ENCODE assay signal across 3 cellular contexts in the genomic region with DNA sequence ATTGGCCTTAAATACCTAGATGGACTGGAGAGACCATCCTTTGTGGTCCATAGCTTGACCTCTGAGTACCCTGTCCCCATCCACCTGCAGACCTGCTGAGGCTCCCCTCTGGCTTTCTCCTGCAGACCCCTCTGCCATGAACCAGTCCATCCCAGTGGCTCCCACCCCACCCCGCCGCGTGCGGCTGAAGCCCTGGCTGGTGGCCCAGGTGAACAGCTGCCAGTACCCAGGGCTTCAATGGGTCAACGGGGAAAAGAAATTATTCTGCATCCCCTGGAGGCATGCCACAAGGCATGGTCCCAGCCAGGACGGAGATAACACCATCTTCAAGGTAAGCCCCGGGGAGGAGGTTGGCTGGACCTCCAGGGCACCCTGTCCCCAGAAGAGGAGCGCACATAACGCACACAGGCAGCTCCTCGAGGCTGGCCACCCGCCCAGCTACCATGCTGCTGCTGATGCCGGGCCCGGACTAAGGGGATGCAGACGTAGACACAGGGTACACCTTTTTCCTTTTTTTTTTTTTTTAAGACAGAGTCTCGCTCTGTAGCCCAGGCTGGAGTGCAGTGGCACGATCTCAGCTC.
TF ChIP-seq lines count a peak whose summit lies in the region.

No MANE protein-coding gene starts in this region.

TF ChIP-seq in SK-N-SH, 30 proteins besides CTCF, POLR2A, EP300 and RAD21 (continues in another document):
- TF ChIP-seq, protein P1, sequence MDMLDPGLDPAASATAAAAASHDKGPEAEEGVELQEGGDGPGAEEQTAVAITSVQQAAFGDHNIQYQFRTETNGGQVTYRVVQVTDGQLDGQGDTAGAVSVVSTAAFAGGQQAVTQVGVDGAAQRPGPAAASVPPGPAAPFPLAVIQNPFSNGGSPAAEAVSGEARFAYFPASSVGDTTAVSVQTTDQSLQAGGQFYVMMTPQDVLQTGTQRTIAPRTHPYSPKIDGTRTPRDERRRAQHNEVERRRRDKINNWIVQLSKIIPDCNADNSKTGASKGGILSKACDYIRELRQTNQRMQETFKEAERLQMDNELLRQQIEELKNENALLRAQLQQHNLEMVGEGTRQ (IDR thresholded peaks at IDR 0.05; ENCODE audit: borderline replicate concordance, low read depth, low read length), result no peak
- no peak for TF ChIP-seq SIN3A (IDR thresholded peaks at IDR 0.05; ENCODE audit: borderline replicate concordance, low read depth, low read length)
- no peak for TF ChIP-seq YY1 (IDR thresholded peaks at IDR 0.05; ENCODE audit: low read depth)
- TF ChIP-seq FOSL2 (IDR thresholded peaks at IDR 0.05; ENCODE audit: borderline replicate concordance, low read depth), result no peak
- TF ChIP-seq MXI1 (IDR thresholded peaks at IDR 0.05; ENCODE audit: low read depth, low read length), result no peak
- no peak for TF ChIP-seq SMC3 (IDR thresholded peaks at IDR 0.05; ENCODE audit: low read depth, low read length)
- no peak for TF ChIP-seq FOXM1 (IDR thresholded peaks at IDR 0.05; ENCODE audit: low read depth)
- no peak for TF ChIP-seq CHD2 (IDR thresholded peaks at IDR 0.05; ENCODE audit: low read length, partially characterized antibody)
- no peak for TF ChIP-seq FOXJ3 (CRISPR knock-in tag; IDR thresholded peaks at IDR 0.05)
- TF ChIP-seq, protein P2, sequence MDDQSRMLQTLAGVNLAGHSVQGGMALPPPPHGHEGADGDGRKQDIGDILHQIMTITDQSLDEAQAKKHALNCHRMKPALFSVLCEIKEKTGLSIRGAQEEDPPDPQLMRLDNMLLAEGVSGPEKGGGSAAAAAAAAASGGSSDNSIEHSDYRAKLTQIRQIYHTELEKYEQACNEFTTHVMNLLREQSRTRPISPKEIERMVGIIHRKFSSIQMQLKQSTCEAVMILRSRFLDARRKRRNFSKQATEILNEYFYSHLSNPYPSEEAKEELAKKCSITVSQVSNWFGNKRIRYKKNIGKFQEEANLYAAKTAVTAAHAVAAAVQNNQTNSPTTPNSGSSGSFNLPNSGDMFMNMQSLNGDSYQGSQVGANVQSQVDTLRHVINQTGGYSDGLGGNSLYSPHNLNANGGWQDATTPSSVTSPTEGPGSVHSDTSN (IDR thresholded peaks at IDR 0.05), result no peak
- TF ChIP-seq RCOR1 (IDR thresholded peaks at IDR 0.05; ENCODE audit: low read length), result no peak
- TF ChIP-seq, protein P3, sequence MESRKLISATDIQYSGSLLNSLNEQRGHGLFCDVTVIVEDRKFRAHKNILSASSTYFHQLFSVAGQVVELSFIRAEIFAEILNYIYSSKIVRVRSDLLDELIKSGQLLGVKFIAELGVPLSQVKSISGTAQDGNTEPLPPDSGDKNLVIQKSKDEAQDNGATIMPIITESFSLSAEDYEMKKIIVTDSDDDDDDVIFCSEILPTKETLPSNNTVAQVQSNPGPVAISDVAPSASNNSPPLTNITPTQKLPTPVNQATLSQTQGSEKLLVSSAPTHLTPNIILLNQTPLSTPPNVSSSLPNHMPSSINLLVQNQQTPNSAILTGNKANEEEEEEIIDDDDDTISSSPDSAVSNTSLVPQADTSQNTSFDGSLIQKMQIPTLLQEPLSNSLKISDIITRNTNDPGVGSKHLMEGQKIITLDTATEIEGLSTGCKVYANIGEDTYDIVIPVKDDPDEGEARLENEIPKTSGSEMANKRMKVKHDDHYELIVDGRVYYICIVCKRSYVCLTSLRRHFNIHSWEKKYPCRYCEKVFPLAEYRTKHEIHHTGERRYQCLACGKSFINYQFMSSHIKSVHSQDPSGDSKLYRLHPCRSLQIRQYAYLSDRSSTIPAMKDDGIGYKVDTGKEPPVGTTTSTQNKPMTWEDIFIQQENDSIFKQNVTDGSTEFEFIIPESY (IDR thresholded peaks at IDR 0.05; ENCODE audit: borderline replicate concordance, low read depth), result no peak

TF ChIP-seq in SK-N-SH treated with all-trans-retinoic acid at 6 μM for 48 hours, 23 proteins besides CTCF, POLR2A, EP300 and RAD21:
- no peak for TF ChIP-seq ZC3H10 (CRISPR knock-in tag; IDR thresholded peaks at IDR 0.05)
- no peak for TF ChIP-seq SNAI2 (CRISPR knock-in tag; IDR thresholded peaks at IDR 0.05)
- no peak for TF ChIP-seq ZFP3 (CRISPR knock-in tag; IDR thresholded peaks at IDR 0.05)
- TF ChIP-seq CSDC2 (CRISPR knock-in tag; IDR thresholded peaks at IDR 0.05), result no peak
- TF ChIP-seq ZFP30 (CRISPR knock-in tag; IDR thresholded peaks at IDR 0.05), result no peak
- TF ChIP-seq, protein P4, sequence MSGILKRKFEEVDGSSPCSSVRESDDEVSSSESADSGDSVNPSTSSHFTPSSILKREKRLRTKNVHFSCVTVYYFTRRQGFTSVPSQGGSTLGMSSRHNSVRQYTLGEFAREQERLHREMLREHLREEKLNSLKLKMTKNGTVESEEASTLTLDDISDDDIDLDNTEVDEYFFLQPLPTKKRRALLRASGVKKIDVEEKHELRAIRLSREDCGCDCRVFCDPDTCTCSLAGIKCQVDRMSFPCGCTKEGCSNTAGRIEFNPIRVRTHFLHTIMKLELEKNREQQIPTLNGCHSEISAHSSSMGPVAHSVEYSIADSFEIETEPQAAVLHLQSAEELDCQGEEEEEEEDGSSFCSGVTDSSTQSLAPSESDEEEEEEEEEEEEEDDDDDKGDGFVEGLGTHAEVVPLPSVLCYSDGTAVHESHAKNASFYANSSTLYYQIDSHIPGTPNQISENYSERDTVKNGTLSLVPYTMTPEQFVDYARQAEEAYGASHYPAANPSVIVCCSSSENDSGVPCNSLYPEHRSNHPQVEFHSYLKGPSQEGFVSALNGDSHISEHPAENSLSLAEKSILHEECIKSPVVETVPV (CRISPR knock-in tag; IDR thresholded peaks at IDR 0.05), result no peak
- TF ChIP-seq ARNTL (CRISPR knock-in tag; IDR thresholded peaks at IDR 0.05; ENCODE audit: borderline replicate concordance, low read depth), result no peak
- no peak for TF ChIP-seq ESRRG (CRISPR knock-in tag; IDR thresholded peaks at IDR 0.05)
- no peak for TF ChIP-seq BACH2 (CRISPR knock-in tag; IDR thresholded peaks at IDR 0.05; ENCODE audit: borderline replicate concordance)
- no peak for TF ChIP-seq ZNF565 (CRISPR knock-in tag; conservative IDR thresholded peaks at IDR 0.05; ENCODE audit: low read depth)
- TF ChIP-seq, protein P5, sequence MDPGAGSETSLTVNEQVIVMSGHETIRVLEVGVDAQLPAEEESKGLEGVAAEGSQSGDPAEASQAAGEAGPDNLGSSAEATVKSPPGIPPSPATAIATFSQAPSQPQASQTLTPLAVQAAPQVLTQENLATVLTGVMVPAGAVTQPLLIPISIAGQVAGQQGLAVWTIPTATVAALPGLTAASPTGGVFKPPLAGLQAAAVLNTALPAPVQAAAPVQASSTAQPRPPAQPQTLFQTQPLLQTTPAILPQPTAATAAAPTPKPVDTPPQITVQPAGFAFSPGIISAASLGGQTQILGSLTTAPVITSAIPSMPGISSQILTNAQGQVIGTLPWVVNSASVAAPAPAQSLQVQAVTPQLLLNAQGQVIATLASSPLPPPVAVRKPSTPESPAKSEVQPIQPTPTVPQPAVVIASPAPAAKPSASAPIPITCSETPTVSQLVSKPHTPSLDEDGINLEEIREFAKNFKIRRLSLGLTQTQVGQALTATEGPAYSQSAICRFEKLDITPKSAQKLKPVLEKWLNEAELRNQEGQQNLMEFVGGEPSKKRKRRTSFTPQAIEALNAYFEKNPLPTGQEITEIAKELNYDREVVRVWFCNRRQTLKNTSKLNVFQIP (CRISPR knock-in tag; IDR thresholded peaks at IDR 0.05; ENCODE audit: borderline replicate concordance, low read depth), result no peak

TF ChIP-seq in GM12878, 131 proteins besides CTCF, POLR2A, EP300 and RAD21:
- TF ChIP-seq, protein P6, sequence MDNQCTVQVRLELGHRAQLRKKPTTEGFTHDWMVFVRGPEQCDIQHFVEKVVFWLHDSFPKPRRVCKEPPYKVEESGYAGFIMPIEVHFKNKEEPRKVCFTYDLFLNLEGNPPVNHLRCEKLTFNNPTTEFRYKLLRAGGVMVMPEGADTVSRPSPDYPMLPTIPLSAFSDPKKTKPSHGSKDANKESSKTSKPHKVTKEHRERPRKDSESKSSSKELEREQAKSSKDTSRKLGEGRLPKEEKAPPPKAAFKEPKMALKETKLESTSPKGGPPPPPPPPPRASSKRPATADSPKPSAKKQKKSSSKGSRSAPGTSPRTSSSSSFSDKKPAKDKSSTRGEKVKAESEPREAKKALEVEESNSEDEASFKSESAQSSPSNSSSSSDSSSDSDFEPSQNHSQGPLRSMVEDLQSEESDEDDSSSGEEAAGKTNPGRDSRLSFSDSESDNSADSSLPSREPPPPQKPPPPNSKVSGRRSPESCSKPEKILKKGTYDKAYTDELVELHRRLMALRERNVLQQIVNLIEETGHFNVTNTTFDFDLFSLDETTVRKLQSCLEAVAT (IDR thresholded peaks at IDR 0.05), result 0 out of 2 replicates have a peak, but pooled peaks have one; percentile 25
- TF ChIP-seq RBBP5 (conservative IDR thresholded peaks at IDR 0.05), result no peak
